17 cellular contexts compared by ENCODE assay signal in genomic region chr22:44711701-44712100, GRCh38. TPM values are rescaled to one million over a fixed set of nuclear protein-coding genes. Genes with fewer than 3 reads are reported as not detected.
DNase-seq lines count a peak whose midpoint lies in the region; ATAC-seq and TF ChIP-seq lines count a peak whose summit lies in the region.
"Had no signal": no experiment of that assay in that cellular context is flagged by ENCODE, and none has a peak within 500 bp of the region (broad histone marks: within the 10 kb centered on the region; RNA-seq: fewer than 3 reads in every experiment).

No MANE protein-coding gene starts in this region.

- TF ChIP-seq EP300 in tibial nerve (IDR thresholded peaks at IDR 0.05), result no peak

- H3K36me3 ChIP-seq in BLaER1 (peaks cover 30% of the 10 kb centered on the region), psoas muscle (ENCODE audit: insufficient read depth in 1 of 2, low read depth in 1 of 2) (no peaks in the 10 kb centered on the region), tibial nerve (peaks cover 0 to 4% (median 0%) of the 10 kb centered on the region in 3 donors), OCI-LY7 (ENCODE audit: insufficient read depth, low read length) (no peaks in the 10 kb centered on the region)
- H3K36me3 ChIP-seq: heart right ventricle, upper lobe of right lung had no signal

- peaks cover 49 to 72% of the 10 kb centered on the region in 2 donors for H3K4me1 Mint-ChIP-seq in effector memory CD8-positive, alpha-beta T cell (ENCODE audit: low read depth in 2 of 2)

- H2AFZ ChIP-seq in OCI-LY7 (ENCODE audit: low read length), result no peak overlapping the region

- H3K4me2 ChIP-seq in BLaER1, result peak overlapping the region; percentile 98
- no peak overlapping the region for H3K4me2 ChIP-seq in OCI-LY7 (ENCODE audit: low read length)
- H3K4me2 ChIP-seq: KMS-11 had no signal

- no peaks in the 10 kb centered on the region for H3K9me3 ChIP-seq in BLaER1
- H3K9me3 ChIP-seq in psoas muscle, result no peaks in the 10 kb centered on the region
- H3K9me3 ChIP-seq in tibial nerve, result no peaks in the 10 kb centered on the region
- H3K9me3 ChIP-seq in OCI-LY7 (ENCODE audit: low read length), result no peaks in the 10 kb centered on the region
- H3K9me3 ChIP-seq: heart right ventricle, upper lobe of right lung had no signal

- H4K20me1 ChIP-seq in BLaER1 (peaks cover 18% of the 10 kb centered on the region), OCI-LY7 (ENCODE audit: insufficient read depth, low read length) (no peaks in the 10 kb centered on the region)

- POLR2A ChIA-PET in OCI-LY7 (lab: Charles Lee), result no interaction called here

- no peak for TF ChIP-seq POLR2A in tibial nerve (IDR thresholded peaks at IDR 0.05)

- intact Hi-C loops in psoas muscle (cut with DNase I), result loop anchor here in 1 of 2 donors (5.0 kb wide), 1 partner anchor 1109 kb away; no protein-coding TSS in a partner anchor
- intact Hi-C loops in OCI-LY7 (cut with micrococcal nuclease; ENCODE audit: unreplicated experiment), result no loop called here

- H3K4me3 Mint-ChIP-seq in effector memory CD8-positive, alpha-beta T cell, result peak overlapping the region; percentile 83 to 85
- H3K4me3 Mint-ChIP-seq: activated naive CD4-positive, alpha-beta T cell treated with anti-CD3 and anti-CD28 coated beads for 36 hours had no signal

- no peaks in the 10 kb centered on the region for H3K79me2 ChIP-seq in OCI-LY7 (ENCODE audit: insufficient read depth, low read depth, low read length)

- H3K36me3 Mint-ChIP-seq in effector memory CD8-positive, alpha-beta T cell (ENCODE audit: insufficient read depth), result peaks cover 71% of the 10 kb centered on the region

- no peaks in the 10 kb centered on the region for H3K9me3 Mint-ChIP-seq in effector memory CD8-positive, alpha-beta T cell
- H3K9me3 Mint-ChIP-seq: activated naive CD4-positive, alpha-beta T cell treated with anti-CD3 and anti-CD28 coated beads for 36 hours had no signal

- H3K4me3 ChIP-seq in BLaER1, result peak overlapping the region; percentile 52
- H3K4me3 ChIP-seq in psoas muscle, result no peak overlapping the region
- no peak overlapping the region for H3K4me3 ChIP-seq in tibial nerve
- H3K4me3 ChIP-seq in OCI-LY7 (ENCODE audit: low read depth, low read length, poor library complexity, severe bottlenecking), result no peak overlapping the region
- H3K4me3 ChIP-seq: heart right ventricle, upper lobe of right lung had no signal

- DNase-seq in NCI-H1694 treated with DMSO at 0.1 percent for 48 hours (lab: John Stamatoyannopoulos, UW) (peak; percentile 70), psoas muscle (no peak), tibial nerve (ENCODE audit: low spot score in 2 of 2) (no peak), NCI-H1105 treated with DMSO at 0.1 percent for 48 hours (lab: John Stamatoyannopoulos, UW) (no peak), OCI-LY7 (ENCODE audit: low spot score) (no peak), NCI-H2227 (lab: John Stamatoyannopoulos, UW; ENCODE audit: unreplicated experiment) (no peak)
- no peak for DNase-seq in effector memory CD8-positive, alpha-beta T cell
- DNase-seq: activated CD4-positive, alpha-beta T cell treated with anti-CD3 and anti-CD28 coated beads for 4 hours; activated naive CD4-positive, alpha-beta T cell treated with anti-CD3 and anti-CD28 coated beads for 36 hours; islet precursor cell; mammary epithelial cell; stimulated activated naive CD4-positive, alpha-beta T cell treated with Interleukin-2 at 50 U/mL for 16 hours; upper lobe of right lung had no signal

- H3K9ac ChIP-seq in BLaER1, result peak overlapping the region; percentile 79
- H3K9ac ChIP-seq: KMS-11 had no signal

- H3K4me1 ChIP-seq in BLaER1 (peaks cover 100% of the 10 kb centered on the region), psoas muscle (no peaks in the 10 kb centered on the region), tibial nerve (peaks cover 0 to 30% (median 7%) of the 10 kb centered on the region in 4 donors), OCI-LY7 (ENCODE audit: insufficient read depth, low read length, poor library complexity, severe bottlenecking) (peaks cover 8% of the 10 kb centered on the region)

- CTCF ChIA-PET in OCI-LY7 (lab: Charles Lee; ENCODE audit: unreplicated experiment), result no interaction called here

- no peaks in the 10 kb centered on the region for H3K9me2 ChIP-seq in OCI-LY7 (ENCODE audit: insufficient read depth, low read length)

- TF ChIP-seq CTCF in psoas muscle (IDR thresholded peaks at IDR 0.05) (no peak), tibial nerve (IDR thresholded peaks at IDR 0.05) (no peak), OCI-LY7 (conservative IDR thresholded peaks at IDR 0.05; ENCODE audit: low read length) (no peak)

- 22 to 38% (median 26%) methylated on average over 4 of the region's 4 CpGs for WGBS in psoas muscle, 3 donors
- 70 to 74% methylated on average over 3 to 4 of the region's 4 CpGs for WGBS in tibial nerve, 2 donors

- H3K27ac Mint-ChIP-seq in effector memory CD8-positive, alpha-beta T cell, result peak overlapping the region; percentile 96
- H3K27ac Mint-ChIP-seq: activated naive CD4-positive, alpha-beta T cell treated with anti-CD3 and anti-CD28 coated beads for 36 hours had no signal

- no peak for ATAC-seq in effector memory CD8-positive, alpha-beta T cell (replicated peaks)
- peak; percentile 16 to 36 (median 34) for ATAC-seq in psoas muscle

- H3K27me3 ChIP-seq in BLaER1 (no peaks in the 10 kb centered on the region), psoas muscle (ENCODE audit: insufficient read depth in 3 of 3, low read length in 2 of 3) (peaks cover 0 to 6% (median 0%) of the 10 kb centered on the region in 3 donors), tibial nerve (no peaks in the 10 kb centered on the region)
- H3K27me3 ChIP-seq: heart right ventricle, upper lobe of right lung had no signal

- no TSS peak for BruUV-seq in OCI-LY7 (replicated peaks; lab: Mats Ljungman, UMichigan)

- H3K27ac ChIP-seq in BLaER1, result peak overlapping the region; percentile 94
- no peak overlapping the region for H3K27ac ChIP-seq in psoas muscle
- peak overlapping the region in 2 of 4 donors; percentile 29 to 65 for H3K27ac ChIP-seq in tibial nerve
- no peak overlapping the region for H3K27ac ChIP-seq in OCI-LY7 (ENCODE audit: low read depth, low read length, poor library complexity, severe bottlenecking)
- H3K27ac ChIP-seq: heart right ventricle, KMS-11, upper lobe of right lung had no signal

- no peaks in the 10 kb centered on the region for H3K27me3 Mint-ChIP-seq in effector memory CD8-positive, alpha-beta T cell

RNA-seq across cellular contexts. Expression of gene PRR5, which starts 9.7 kb away (rescaled TPM):
- total RNA-seq in psoas muscle, result 1 to 10 TPM in 3 of 4 donors, under 1 TPM in 1; 0.96 to 2.9 (median 2.5) TPM
- 1 to 10 TPM in 1 of 3 donors, under 1 TPM in 2; 0.48 to 1.6 (median 0.75) TPM for polyA plus RNA-seq in psoas muscle
- total RNA-seq in tibial nerve, result 10 to 100 TPM; 40.4 to 68.4 (median 42.5) TPM
- 0.19 and 0.44 TPM in 2 replicates for total RNA-seq in OCI-LY7 (2014; rRNA removed; shearing (Covaris generic))
- 1.5 and 1.8 TPM in 2 replicates for total RNA-seq in OCI-LY7 (2022)

RNA-seq across cellular contexts. Expression of gene ARHGAP8, which starts 40.7 kb away (rescaled TPM):
- total RNA-seq in psoas muscle (under 1 TPM in 1 of 4 donors, not detected in 3; 0.14 TPM), tibial nerve (1 to 10 TPM; 1.7 to 5.7 (median 3.0) TPM), OCI-LY7 (2022) (not detected in 2 replicates)
- polyA plus RNA-seq in psoas muscle, result not detected
- total RNA-seq in OCI-LY7 (2014; rRNA removed; shearing (Covaris generic)), result not detected in 2 replicates
- total RNA-seq: RPMI7951 had no signal

Comparison
In these comparisons a context has a peak if more than half of its experiments do, and no peak if none do; other contexts are left out.
1. RNA of gene PRR5, which starts 9.7 kb away (total RNA-seq): 40.4 to 68.4 TPM in tibial nerve; 0.96 to 2.9 TPM in psoas muscle and 0.19 to 1.8 TPM in OCI-LY7; every median in the first group is over 10 times any median in the second.